23 cellular contexts compared by ENCODE assay signal in the genomic region with DNA sequence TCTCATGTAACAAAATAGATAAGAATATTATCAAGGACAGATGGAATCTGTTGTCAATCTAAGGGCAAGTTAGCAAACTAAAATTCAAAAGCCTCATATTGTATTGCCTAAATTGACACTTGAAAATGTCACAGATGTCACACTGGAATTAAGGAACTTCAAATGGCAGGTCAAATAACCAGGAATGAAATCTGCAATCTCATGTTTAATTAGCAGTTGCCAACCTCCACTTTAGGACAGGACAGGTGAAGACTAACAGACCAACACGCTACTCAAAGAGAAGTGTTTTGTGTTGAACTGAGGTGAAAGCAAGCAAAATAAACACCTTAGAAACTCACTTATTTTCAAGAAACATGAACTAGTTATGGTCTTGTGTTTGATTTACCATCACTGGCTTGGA.
"Had no signal": no experiment of that assay in that cellular context is flagged by ENCODE, and none has a peak within 500 bp of the region (broad histone marks: within the 10 kb centered on the region; RNA-seq: fewer than 3 reads in every experiment).

No MANE protein-coding gene starts in this region.

- DNase-seq: activated CD4-positive, alpha-beta T cell treated with anti-CD3 and anti-CD28 coated beads for 48 hours; activated CD4-positive, alpha-beta T cell treated with anti-CD3 and anti-CD28 coated beads, Interleukin-2, amount 50 U/mL, for 48 hours; activated CD8-positive, alpha-beta memory T cell treated with anti-CD3 and anti-CD28 coated beads, Interleukin-2, amount 50 U/mL, for 48 hours; activated gamma-delta T cell; activated naive CD4-positive, alpha-beta T cell treated with anti-CD3 and anti-CD28 coated beads, Interleukin-2, amount 10 ng/mL, durations not matched to agents 7 days and 5 days; activated naive CD8-positive, alpha-beta T cell treated with anti-CD3 and anti-CD28 coated beads, Interleukin-2, amount 10 ng/mL, durations not matched to agents 7 days and 5 days; activated T-cell treated with anti-CD3 and anti-CD28 coated beads, Interleukin-2, amount 50 U/mL, for 24 hours; brain microvascular endothelial cell; central memory CD4-positive, alpha-beta T cell; heart left ventricle; hypothalamus; immature natural killer cell; left lung; mucosa of descending colon; spleen; stimulated activated naive CD4-positive, alpha-beta T cell; T1000; WERI-Rb-1 had no signal

- ATAC-seq: activated CD4-positive, CD25-positive, alpha-beta regulatory T cell treated with anti-CD3 and anti-CD28 coated beads, Interleukin-2, amount 50 U/mL, for 24 hours; mucosa of descending colon; natural killer cell treated with Interleukin-12 subunit alpha and Interleukin-12 subunit beta and Interleukin-15 and Interleukin-18, amount 100 ng/mL, for 72 hours had no signal

- H3K27me3 ChIP-seq: brain microvascular endothelial cell, heart left ventricle, left lung, right atrium auricular region, spleen, suprapubic skin, tibial nerve had no signal

- H3K9me3 ChIP-seq: heart left ventricle, left lung, mucosa of descending colon, right atrium auricular region, spleen, suprapubic skin, tibial nerve had no signal

- H3K4me1 ChIP-seq: left lung, spleen, suprapubic skin, tibial nerve had no signal

- H3K27ac ChIP-seq: brain microvascular endothelial cell, left lung, right atrium auricular region, spleen, suprapubic skin, tibial nerve, WERI-Rb-1 had no signal

- H3K36me3 ChIP-seq: brain microvascular endothelial cell, heart left ventricle, left lung, right atrium auricular region, spleen, suprapubic skin, tibial nerve, WERI-Rb-1 had no signal

- H3K4me3 ChIP-seq: heart left ventricle, left lung, mucosa of descending colon, right atrium auricular region, spleen, suprapubic skin, tibial nerve had no signal
